8 cellular contexts compared by ENCODE assay signal in the genomic region with DNA sequence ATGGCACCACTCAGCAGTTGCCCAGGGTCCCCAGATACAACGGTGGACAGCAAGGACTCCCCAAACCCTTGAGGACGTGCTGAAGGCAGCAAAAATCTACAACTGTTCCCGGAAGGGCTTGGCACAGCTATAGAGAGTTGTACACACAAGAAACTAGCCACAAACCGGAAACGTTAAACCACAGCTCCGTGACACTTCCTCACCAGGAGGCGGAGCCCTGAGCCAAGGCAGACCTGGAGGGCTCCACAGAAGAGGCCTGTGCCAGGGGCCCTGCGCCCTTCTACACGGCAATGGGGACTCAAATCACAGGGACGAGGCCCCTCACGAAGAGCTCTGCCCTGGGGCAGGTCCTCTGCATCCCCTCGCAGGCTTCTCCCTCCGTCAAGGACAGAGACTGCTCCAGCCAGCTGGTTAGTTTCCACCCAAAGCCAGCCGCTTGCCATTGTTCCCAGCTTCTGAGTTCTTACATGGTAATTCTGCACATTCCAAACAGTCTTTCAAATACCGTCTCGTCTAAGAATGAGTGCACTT.
DNase-seq lines count a peak whose midpoint lies in the region; ATAC-seq and TF ChIP-seq lines count a peak whose summit lies in the region.

No MANE protein-coding gene starts in this region.

- H3K4me1 ChIP-seq in ACC112 (ENCODE audit: control insufficient read depth, insufficient read depth, low read length, unreplicated experiment) (peaks cover 37% of the 10 kb centered on the region), adrenal gland (replicated peaks in 1 of 2) (peaks cover 40 to 58% of the 10 kb centered on the region in 2 donors)

- H3K4me3 Mint-ChIP-seq in T-helper 17 cell: peak overlapping the region; percentile 98

- intact Hi-C loops in adrenal gland (cut with DNase I): no loop called here

- peak; percentile 72 to 84 (median 80) for DNase-seq in T-helper 17 cell
- peak; percentile 62 to 84 (median 71) for DNase-seq in adrenal gland
- peak; percentile 65 for DNase-seq in islet precursor cell
- peak; percentile 91 for DNase-seq in stimulated activated CD4-positive, alpha-beta T cell treated with anti-CD3 and anti-CD28 coated beads, Interleukin-4, amount 100 ng/mL, for 24 hours
- DNase-seq in NCI-H345 (lab: John Stamatoyannopoulos, UW): no peak

- no peaks in the 10 kb centered on the region for H3K36me3 Mint-ChIP-seq in T-helper 17 cell (ENCODE audit: low read depth)

- H3K27ac ChIP-seq in ACC112 (ENCODE audit: low read depth, low read length): peak overlapping the region; percentile 39
- H3K27ac ChIP-seq in adrenal gland: peak overlapping the region in 4 of 5 donors; percentile 3 to 91 (median 72)

- peaks cover 15% of the 10 kb centered on the region for H3K79me2 ChIP-seq in ACC112 (ENCODE audit: control insufficient read depth, insufficient read depth, low read length, unreplicated experiment)

- 21 to 38% (median 36%) methylated on average over 14 to 16 of the region's 16 CpGs for WGBS in adrenal gland, 4 donors

- no peak for TF ChIP-seq POLR2A in adrenal gland (IDR thresholded peaks at IDR 0.05)

- H3K27me3 Mint-ChIP-seq in T-helper 17 cell: no peaks in the 10 kb centered on the region

- peaks cover 61% of the 10 kb centered on the region for H3K4me1 Mint-ChIP-seq in T-helper 17 cell

- H2AFZ ChIP-seq in ACC112 (ENCODE audit: low read length, unreplicated experiment): peak overlapping the region; percentile 48

- no peaks in the 10 kb centered on the region for H3K27me3 ChIP-seq in ACC112 (ENCODE audit: insufficient read depth, low read length)
- H3K27me3 ChIP-seq in adrenal gland: no peaks in the 10 kb centered on the region

- TF ChIP-seq CTCF in adrenal gland (IDR thresholded peaks at IDR 0.05): peak in 3 of 6 experiments; percentile 11 to 30 (median 16)

- H3K36me3 ChIP-seq in ACC112 (ENCODE audit: insufficient read depth, low read length) (no peaks in the 10 kb centered on the region), adrenal gland (replicated peaks in 1 of 2) (no peaks in the 10 kb centered on the region)

- H3K27ac Mint-ChIP-seq in T-helper 17 cell: peak overlapping the region; percentile 97

- no peaks in the 10 kb centered on the region for H3K9me3 ChIP-seq in T-helper 17 cell (ENCODE audit: control insufficient read depth, low read length, poor library complexity, severe bottlenecking)
- no peaks in the 10 kb centered on the region for H3K9me3 ChIP-seq in adrenal gland (replicated peaks in 1 of 3)

- H3K4me3 ChIP-seq in ACC112 (ENCODE audit: low read depth, low read length) (peak overlapping the region; percentile 39; the same call in 1 of the 2 replicates), adrenal gland (no peak overlapping the region)

- peak; percentile 93 for ATAC-seq in GM19328 (IDR thresholded peaks at IDR 0.05; ENCODE audit: unreplicated experiment)
- peak; percentile 82 for ATAC-seq in HG03439 (IDR thresholded peaks at IDR 0.05; ENCODE audit: unreplicated experiment)
- peak; percentile 85 for ATAC-seq in T-helper 17 cell
